19 cellular contexts compared by ENCODE assay signal in genomic region chr5:110932755-110933488, GRCh38.
DNase-seq lines count a peak whose midpoint lies in the region; ATAC-seq and TF ChIP-seq lines count a peak whose summit lies in the region.
"Had no signal": no experiment of that assay in that cellular context is flagged by ENCODE, and none has a peak within 500 bp of the region (broad histone marks: within the 10 kb centered on the region; RNA-seq: fewer than 3 reads in every experiment).

No MANE protein-coding gene starts in this region.

- DNase-seq in left ventricle myocardium inferior (no peak), upper lobe of right lung (no peak)
- no peak for DNase-seq in stimulated activated CD4-positive, alpha-beta T cell treated with anti-CD3 and anti-CD28 coated beads, Interleukin-2, amount 100 ng/mL, for 24 hours
- DNase-seq: activated CD4-positive, alpha-beta T cell treated with anti-CD3 and anti-CD28 coated beads, Interleukin-2, amount 10 ng/mL, durations not matched to agents 7 days and 5 days; activated naive CD4-positive, alpha-beta T cell treated with anti-CD3 and anti-CD28 coated beads for 36 hours; CD8-positive, alpha-beta memory T cell; colonic mucosa; KG1; NCI-H1092; NCI-H2171; pancreas had no signal

- H3K36me3 ChIP-seq in left ventricle myocardium inferior (no peaks in the 10 kb centered on the region), gastroesophageal sphincter (no peaks in the 10 kb centered on the region), upper lobe of right lung (no peaks in the 10 kb centered on the region)
- H3K36me3 ChIP-seq: colonic mucosa, left lung, pancreas, thoracic aorta had no signal

- ATAC-seq in GM18858 (IDR thresholded peaks at IDR 0.05; ENCODE audit: unreplicated experiment) (peak; percentile 89), GM21447 (IDR thresholded peaks at IDR 0.05; ENCODE audit: unreplicated experiment) (peak; percentile 93), HG02938 (IDR thresholded peaks at IDR 0.05; ENCODE audit: unreplicated experiment) (peak; percentile 73), HG03469 (IDR thresholded peaks at IDR 0.05; ENCODE audit: unreplicated experiment) (peak; percentile 82), gastroesophageal sphincter (no peak), upper lobe of right lung (no peak)
- ATAC-seq: left lung, pancreas had no signal

- WGBS in gastroesophageal sphincter (ENCODE audit: low coverage in 1 of 2), 2 donors: no CpG with 5 or more reads among the region's 1 CpG

- H3K4me3 ChIP-seq in left ventricle myocardium inferior (no peak overlapping the region), gastroesophageal sphincter (no peak overlapping the region), upper lobe of right lung (no peak overlapping the region)
- H3K4me3 ChIP-seq: colonic mucosa, left lung, pancreas, thoracic aorta had no signal

- TF ChIP-seq CTCF in left ventricle myocardium inferior (IDR thresholded peaks at IDR 0.05; ENCODE audit: borderline replicate concordance) (no peak), gastroesophageal sphincter (IDR thresholded peaks at IDR 0.05) (no peak), upper lobe of right lung (IDR thresholded peaks at IDR 0.05) (no peak)

- intact Hi-C loops in left ventricle myocardium inferior (cut with micrococcal nuclease): no loop called here
- intact Hi-C loops in upper lobe of right lung (cut with DNase I): no loop called here

- H3K9me3 ChIP-seq in left ventricle myocardium inferior (replicated peaks): peaks cover 4% of the 10 kb centered on the region
- H3K9me3 ChIP-seq in gastroesophageal sphincter: no peaks in the 10 kb centered on the region
- H3K9me3 ChIP-seq in upper lobe of right lung: no peaks in the 10 kb centered on the region
- H3K9me3 ChIP-seq: colonic mucosa, pancreas, thoracic aorta had no signal

- no peak overlapping the region for H3K27ac ChIP-seq in left ventricle myocardium inferior (replicated peaks)
- H3K27ac ChIP-seq in gastroesophageal sphincter: no peak overlapping the region
- no peak overlapping the region for H3K27ac ChIP-seq in upper lobe of right lung
- H3K27ac ChIP-seq: colonic mucosa, epithelial cell of prostate, left lung, pancreas, thoracic aorta had no signal

- no peak for TF ChIP-seq POLR2A in gastroesophageal sphincter (IDR thresholded peaks at IDR 0.05)

- H3K27me3 ChIP-seq in left ventricle myocardium inferior (ENCODE audit: low read depth) (no peaks in the 10 kb centered on the region), gastroesophageal sphincter (no peaks in the 10 kb centered on the region), upper lobe of right lung (no peaks in the 10 kb centered on the region)
- H3K27me3 ChIP-seq: colonic mucosa, left lung, pancreas had no signal

- H3K4me1 ChIP-seq in left ventricle myocardium inferior (no peaks in the 10 kb centered on the region), gastroesophageal sphincter (no peaks in the 10 kb centered on the region), upper lobe of right lung (no peaks in the 10 kb centered on the region)
- H3K4me1 ChIP-seq: colonic mucosa, left lung, pancreas had no signal

- no peak for TF ChIP-seq EP300 in gastroesophageal sphincter (IDR thresholded peaks at IDR 0.05)

Comparison
In these comparisons a context has a peak if more than half of its experiments do, and no peak if none do; other contexts are left out.
1. ATAC-seq: peak in GM18858 (single experiment), GM21447 (single experiment), HG02938 (single experiment) and HG03469 (single experiment); none in gastroesophageal sphincter (single experiment) and upper lobe of right lung (single experiment).